In the genomic region with DNA sequence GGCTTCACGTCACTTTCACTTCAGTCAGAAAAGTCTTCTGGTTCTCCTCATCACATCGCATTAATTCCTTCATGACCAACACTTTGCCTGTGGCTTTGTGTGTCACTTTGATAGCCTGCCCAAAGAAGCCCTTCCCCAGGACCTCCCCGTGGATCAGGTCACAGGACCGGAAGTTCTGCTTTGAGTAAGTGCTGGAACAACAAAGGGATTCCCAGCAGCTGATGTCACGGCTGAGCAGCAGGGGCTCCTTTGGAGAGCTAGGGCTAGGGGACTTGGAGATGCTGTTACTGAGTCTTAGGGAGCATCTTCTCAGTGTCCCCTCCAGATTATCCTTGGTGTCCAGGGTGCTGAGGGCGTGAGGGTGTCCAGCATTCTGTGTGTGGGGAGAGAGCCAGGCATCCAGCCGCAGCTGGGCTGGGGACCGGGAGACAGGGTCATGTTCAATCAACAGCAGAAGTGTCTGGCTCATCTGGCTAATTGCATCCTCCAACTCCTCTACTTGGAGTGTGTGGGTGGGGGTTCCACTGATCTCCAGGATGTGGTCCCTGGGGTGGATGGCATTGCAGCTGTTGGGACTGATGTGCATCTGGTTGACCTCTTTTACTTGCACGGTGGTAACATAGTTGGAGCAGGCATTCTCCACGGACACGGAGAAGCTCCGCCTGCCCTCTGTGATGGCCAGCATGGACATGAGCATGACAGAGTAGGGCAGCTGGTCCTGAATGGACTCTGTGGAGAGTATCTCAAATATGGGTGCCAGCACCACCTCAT, we compare ENCODE assay signal across 19 cellular contexts. TPM values are rescaled to one million over a fixed set of nuclear protein-coding genes. Genes with fewer than 3 reads are reported as not detected.
A peak's percentile ranks its signal among the peaks of the same experiment; 100 is the strongest.
DNase-seq lines count a peak whose midpoint lies in the region; ATAC-seq and TF ChIP-seq lines count a peak whose summit lies in the region.
"Had no signal": no experiment of that assay in that cellular context is flagged by ENCODE, and none has a peak within 500 bp of the region (broad histone marks: within the 10 kb centered on the region; RNA-seq: fewer than 3 reads in every experiment).

No MANE protein-coding gene starts in this region.

- H3K4me3 ChIP-seq in H7 (ENCODE audit: insufficient read depth, low read depth, low read length) (no peak overlapping the region), astrocyte of the spinal cord (ENCODE audit: low read depth, low read length) (no peak overlapping the region), lower leg skin (ENCODE audit: low read depth, poor library complexity, severe bottlenecking) (no peak overlapping the region)
- H3K4me3 ChIP-seq: heart left ventricle, K562, smooth muscle cell, upper lobe of left lung had no signal

- no peaks in the 10 kb centered on the region for H3K36me3 Mint-ChIP-seq in T-helper 2 cell treated with Interferon-gamma antibody and Interleukin-4, amounts not matched to agents 5 μg/mL and 100 μg/mL, for 36 hours (ENCODE audit: low read depth)

- H3K4me1 Mint-ChIP-seq in T-helper 2 cell treated with Interferon-gamma antibody and Interleukin-4, amounts not matched to agents 5 μg/mL and 100 μg/mL, for 36 hours (ENCODE audit: low read depth), result no peaks in the 10 kb centered on the region
- H3K4me1 Mint-ChIP-seq: activated B cell treated with CpG ODN at 0.5 μM for 24 hours; activated T-helper 17 cell treated with anti-CD3 and anti-CD28 coated beads, Interleukin-2, amount 50 U/mL, for 72 hours had no signal

- H3K27me3 Mint-ChIP-seq in T-helper 2 cell treated with Interferon-gamma antibody and Interleukin-4, amounts not matched to agents 5 μg/mL and 100 μg/mL, for 36 hours (ENCODE audit: low read depth), result no peaks in the 10 kb centered on the region
- H3K27me3 Mint-ChIP-seq: activated B cell treated with CpG ODN at 0.5 μM for 24 hours; activated T-helper 17 cell treated with anti-CD3 and anti-CD28 coated beads, Interleukin-2, amount 50 U/mL, for 72 hours had no signal

- TF ChIP-seq CTCF in astrocyte of the spinal cord (IDR thresholded peaks at IDR 0.05; ENCODE audit: low read depth, low read length), result no peak
- TF ChIP-seq CTCF in lower leg skin (IDR thresholded peaks at IDR 0.05), result no peak

- intact Hi-C loops in lower leg skin (cut with DNase I; ENCODE audit: low total_unique reads), result no loop called here

- no peaks in the 10 kb centered on the region for H3K27me3 ChIP-seq in H7 (ENCODE audit: control insufficient read depth, insufficient read depth, low read length)
- H3K27me3 ChIP-seq: heart left ventricle, upper lobe of left lung had no signal

- no peak overlapping the region for H3K27ac Mint-ChIP-seq in T-helper 2 cell treated with Interferon-gamma antibody and Interleukin-4, amounts not matched to agents 5 μg/mL and 100 μg/mL, for 36 hours
- H3K27ac Mint-ChIP-seq: activated B cell treated with CpG ODN at 0.5 μM for 24 hours; activated T-helper 17 cell treated with anti-CD3 and anti-CD28 coated beads, Interleukin-2, amount 50 U/mL, for 72 hours had no signal

- H3K9me3 Mint-ChIP-seq in T-helper 2 cell treated with Interferon-gamma antibody and Interleukin-4, amounts not matched to agents 5 μg/mL and 100 μg/mL, for 36 hours, result no peaks in the 10 kb centered on the region
- H3K9me3 Mint-ChIP-seq: activated B cell treated with CpG ODN at 0.5 μM for 24 hours; activated T-helper 17 cell treated with anti-CD3 and anti-CD28 coated beads, Interleukin-2, amount 50 U/mL, for 72 hours had no signal

- ATAC-seq in GM18861 (IDR thresholded peaks at IDR 0.05; ENCODE audit: unreplicated experiment), result no peak
- ATAC-seq: activated T-helper 17 cell treated with anti-CD3 and anti-CD28 coated beads, Interleukin-2, amount 50 U/mL, for 72 hours; heart left ventricle; K562; PC-3 had no signal

- H3K36me3 ChIP-seq in H7 (replicated peaks; ENCODE audit: control insufficient read depth, insufficient read depth, low read length), result no peaks in the 10 kb centered on the region
- H3K36me3 ChIP-seq: heart left ventricle, upper lobe of left lung had no signal

- WGBS in lower leg skin, 2 donors, result 65 to 70% methylated on average over 8 of the region's 12 CpGs

- peak; percentile 13 for DNase-seq in AG08395 (ENCODE audit: low spot score)
- peak; percentile 30 for DNase-seq in H7
- peak; percentile 35 for DNase-seq in astrocyte of the spinal cord (ENCODE audit: low read depth, low spot score)
- DNase-seq in kidney tubule cell (ENCODE audit: low spot score), result peak; percentile 28
- no peak for DNase-seq in lower leg skin (ENCODE audit: low spot score in 2 of 2)
- DNase-seq in NAMALWA (ENCODE audit: low spot score), result no peak
- DNase-seq in T-helper 2 cell treated with Interferon-gamma antibody and Interleukin-4, amounts not matched to agents 5 μg/mL and 100 μg/mL, for 36 hours (ENCODE audit: low spot score), result no peak
- DNase-seq: activated B cell treated with CpG ODN at 0.5 μM for 24 hours; activated CD8-positive, alpha-beta memory T cell treated with anti-CD3 and anti-CD28 coated beads for 24 hours; AML-193; heart left ventricle; NCI-H1417; PC-3; stimulated activated naive CD4-positive, alpha-beta T cell; upper lobe of left lung had no signal

- no peak for TF ChIP-seq POLR2A in lower leg skin (IDR thresholded peaks at IDR 0.05)

- no peak overlapping the region for H3K4me3 Mint-ChIP-seq in T-helper 2 cell treated with Interferon-gamma antibody and Interleukin-4, amounts not matched to agents 5 μg/mL and 100 μg/mL, for 36 hours
- H3K4me3 Mint-ChIP-seq: activated B cell treated with CpG ODN at 0.5 μM for 24 hours; activated T-helper 17 cell treated with anti-CD3 and anti-CD28 coated beads, Interleukin-2, amount 50 U/mL, for 72 hours had no signal

- in situ Hi-C loops in astrocyte of the spinal cord (cut with HindIII; ENCODE audit: low sequenced_read_pairs), result no loop called here

RNA-seq across cellular contexts. Expression of gene ARHGAP6, which starts 39.2 kb away (rescaled TPM):
- 1.7 and 2.0 TPM in 2 replicates for total RNA-seq in H7 (2014; rRNA removed; shearing (Covaris generic))
- 1 to 10 TPM; 2.7 to 9.1 (median 4.3) TPM for total RNA-seq in lower leg skin
- total RNA-seq: activated T-helper 17 cell treated with anti-CD3 and anti-CD28 coated beads, Interleukin-2, amount 50 U/mL, for 72 hours had no signal

RNA-seq across cellular contexts. Expression of gene MSL3, which starts 53.1 kb away (rescaled TPM):
- 29.7 and 34.7 TPM in 2 replicates for total RNA-seq in H7 (2014; rRNA removed; shearing (Covaris generic))
- total RNA-seq in lower leg skin, result 10 to 100 TPM; 12.4 to 15.2 (median 13.6) TPM

Comparison
In these comparisons a context has a peak if more than half of its experiments do, and no peak if none do; other contexts are left out.
1. DNase-seq: peak in AG08395 (single experiment), H7 (single experiment), astrocyte of the spinal cord (single experiment) and kidney tubule cell (single experiment); none in lower leg skin (0 of 2), NAMALWA (single experiment) and T-helper 2 cell treated with Interferon-gamma antibody and Interleukin-4, amounts not matched to agents 5 μg/mL and 100 μg/mL, for 36 hours (single experiment).